1 cellular context compared by ENCODE assay signal in genomic region chr19:6736169-6736916, GRCh38.
TF ChIP-seq lines count a peak whose summit lies in the region.

No MANE protein-coding gene starts in this region.

TF ChIP-seq in SK-N-SH, 30 proteins besides CTCF, POLR2A, EP300 and RAD21 (continued from another document):
- peak; percentile 46; the same call in 1 of the 2 replicates for TF ChIP-seq USF1 (IDR thresholded peaks at IDR 0.05; ENCODE audit: borderline replicate concordance, low read depth)
- TF ChIP-seq TAF1 (IDR thresholded peaks at IDR 0.05; ENCODE audit: borderline replicate concordance, low read depth, low read length) = no peak
- TF ChIP-seq FOXM1 (IDR thresholded peaks at IDR 0.05; ENCODE audit: low read depth) = no peak
- peak; percentile 41 for TF ChIP-seq SMC3 (IDR thresholded peaks at IDR 0.05; ENCODE audit: low read depth, low read length)
- no peak for TF ChIP-seq NRF1 (IDR thresholded peaks at IDR 0.05; ENCODE audit: low read depth, low read length)
- no peak for TF ChIP-seq TEAD4 (IDR thresholded peaks at IDR 0.05; ENCODE audit: borderline replicate concordance, insufficient read depth)
- TF ChIP-seq USF2 (IDR thresholded peaks at IDR 0.05; ENCODE audit: borderline replicate concordance, low read depth, low read length) = no peak
- TF ChIP-seq YY1 (IDR thresholded peaks at IDR 0.05; ENCODE audit: low read depth) = no peak
- TF ChIP-seq CHD2 (IDR thresholded peaks at IDR 0.05; ENCODE audit: low read length, partially characterized antibody) = peak; percentile 14
